In the genomic region with DNA sequence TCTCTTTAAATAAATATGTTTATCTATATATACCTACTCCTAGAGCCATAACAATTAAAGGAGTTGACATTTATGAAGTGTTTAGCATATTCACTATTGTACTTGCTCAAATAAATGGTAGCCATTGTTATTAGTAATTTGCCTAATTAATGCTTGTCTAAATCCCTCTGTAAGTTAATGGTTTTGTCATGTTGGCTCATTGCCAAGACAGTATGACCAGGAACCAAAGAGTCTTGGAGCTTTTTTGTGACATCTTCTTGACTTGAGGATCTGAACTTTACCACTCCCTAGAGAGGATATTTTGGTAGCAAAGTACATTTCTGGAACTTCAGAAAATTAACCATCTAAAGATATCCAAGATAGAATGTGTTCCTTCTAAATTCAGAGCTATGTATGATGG, we compare ENCODE assay signal across 17 cellular contexts. TPM values are rescaled to one million over a fixed set of nuclear protein-coding genes. Genes with fewer than 3 reads are reported as not detected.
DNase-seq lines count a peak whose midpoint lies in the region; ATAC-seq and TF ChIP-seq lines count a peak whose summit lies in the region.
"Had no signal": no experiment of that assay in that cellular context is flagged by ENCODE, and none has a peak within 500 bp of the region (broad histone marks: within the 10 kb centered on the region; RNA-seq: fewer than 3 reads in every experiment).

No MANE protein-coding gene starts in this region.

- DNase-seq in Right ventricle myocardium superior (no peak), left ventricle myocardium superior (no peak), NB4 (ENCODE audit: low read depth) (peak; percentile 42), caudate nucleus (lab: John Stamatoyannopoulos, UW) (no peak), uterus (no peak), HPDE6-E6E7 (ENCODE audit: extremely low spot score) (no peak)
- no peak for DNase-seq in activated effector memory CD4-positive, alpha-beta T cell treated with Interleukin-2 at 50 U/mL for 16 hours
- DNase-seq: activated CD8-positive, alpha-beta memory T cell treated with anti-CD3 and anti-CD28 coated beads, Interleukin-2, amount 50 U/mL, for 4 hours; activated naive CD4-positive, alpha-beta T cell treated with Interleukin-2 at 50 U/mL for 16 hours; dermis blood vessel endothelial cell; esophagus squamous epithelium; HFFc6; islet precursor cell; NCI-H2081 treated with DMSO at 0.1 percent for 48 hours; NK-92 treated with Interleukin-12 subunit alpha and Interleukin-12 subunit beta, amount 100 ng/mL, for 24 hours; stomach had no signal

- ATAC-seq in Right ventricle myocardium superior (ENCODE audit: poor library complexity) (peak; percentile 47), left ventricle myocardium superior (no peak)

- peak overlapping the region; percentile 98 for H3K27ac ChIP-seq in caudate nucleus (ENCODE audit: low read depth, low read length)
- H3K27ac ChIP-seq in uterus = peak overlapping the region; percentile 67 to 71

- TF ChIP-seq CTCF in NB4 (IDR thresholded peaks at IDR 0.05; ENCODE audit: low read depth, low read length) (no peak), uterus (IDR thresholded peaks at IDR 0.05) (no peak)

- H3K36me3 ChIP-seq in uterus = no peaks in the 10 kb centered on the region
- H3K36me3 ChIP-seq: esophagus squamous epithelium, neural progenitor cell, stomach had no signal

- no peaks in the 10 kb centered on the region for H3K9me3 ChIP-seq in uterus
- H3K9me3 ChIP-seq: esophagus squamous epithelium, stomach had no signal

- no peaks in the 10 kb centered on the region for H3K27me3 ChIP-seq in uterus
- H3K27me3 ChIP-seq: esophagus squamous epithelium, neural progenitor cell, stomach had no signal

- intact Hi-C loops in Right ventricle myocardium superior (cut with DNase I) (no loop called here), left ventricle myocardium superior (cut with micrococcal nuclease) (no loop called here), uterus (cut with DNase I; ENCODE audit: low total_unique reads) (no loop called here)

- H3K4me3 ChIP-seq in NB4 (ENCODE audit: low read depth, low read length) = no peak overlapping the region
- no peak overlapping the region for H3K4me3 ChIP-seq in uterus
- H3K4me3 ChIP-seq: esophagus squamous epithelium, neural progenitor cell, stomach had no signal

- no peaks in the 10 kb centered on the region for H3K4me1 ChIP-seq in uterus

- TF ChIP-seq POLR2A in NB4 (IDR thresholded peaks at IDR 0.05; ENCODE audit: extremely low read depth, insufficient read length) = no peak
- TF ChIP-seq POLR2A in uterus (IDR thresholded peaks at IDR 0.05) = no peak

RNA-seq across cellular contexts. Expression of a gene that starts 15.5 kb away (rescaled TPM):
- total RNA-seq in Right ventricle myocardium superior = 137 TPM
- 153 TPM for total RNA-seq in left ventricle myocardium superior
- total RNA-seq in uterus = 100 to 1,000 TPM in 1 of 4 donors, 10 to 100 TPM in 3; 32.0 to 111 (median 63.8) TPM
